ENCODE assay signal across 24 cellular contexts in genomic region chr16:64251742-64252141, GRCh38.
DNase-seq lines count a peak whose midpoint lies in the region; ATAC-seq and TF ChIP-seq lines count a peak whose summit lies in the region.
"Had no signal": no experiment of that assay in that cellular context is flagged by ENCODE, and none has a peak within 500 bp of the region (broad histone marks: within the 10 kb centered on the region; RNA-seq: fewer than 3 reads in every experiment).

No MANE protein-coding gene starts in this region.

- no peak for TF ChIP-seq EP300 in SK-N-SH (IDR thresholded peaks at IDR 0.05; ENCODE audit: borderline replicate concordance in 1 of 2, low read depth in 1 of 2, low read length in 1 of 2)

- intact Hi-C loops in heart left ventricle (cut with DNase I) = no loop called here

- ATAC-seq in SK-N-SH treated with all-trans-retinoic acid at 6 μM for 48 hours (peak; percentile 16; the same call in 1 of the 3 replicates), heart left ventricle (peak; percentile 85 to 92 (median 86))
- ATAC-seq: HCT116 had no signal

- no peaks in the 10 kb centered on the region for H3K27me3 Mint-ChIP-seq in endothelial cell (ENCODE audit: unreplicated experiment)
- H3K27me3 Mint-ChIP-seq: CD8-positive, alpha-beta memory T cell; IgD-negative memory B cell had no signal

- H3K79me2 ChIP-seq in SK-N-SH (ENCODE audit: insufficient read depth) = no peaks in the 10 kb centered on the region

- H3K36me3 Mint-ChIP-seq in endothelial cell (ENCODE audit: low read depth, unreplicated experiment) = no peaks in the 10 kb centered on the region
- H3K36me3 Mint-ChIP-seq: CD8-positive, alpha-beta memory T cell; IgD-negative memory B cell had no signal

- no peaks in the 10 kb centered on the region for H3K9me3 ChIP-seq in SK-N-SH
- H3K9me3 ChIP-seq in heart left ventricle = no peaks in the 10 kb centered on the region
- no peaks in the 10 kb centered on the region for H3K9me3 ChIP-seq in skeletal muscle tissue (ENCODE audit: control insufficient read depth in 3 of 3, low read length in 3 of 3)
- H3K9me3 ChIP-seq: MG63 had no signal

- H3K4me2 ChIP-seq in SK-N-SH = no peak overlapping the region

- TF ChIP-seq CTCF in SK-N-SH (IDR thresholded peaks at IDR 0.05) (no peak), heart left ventricle (IDR thresholded peaks at IDR 0.05) (no peak), endothelial cell (IDR thresholded peaks at IDR 0.05; ENCODE audit: unreplicated experiment) (no peak)

- 89% methylated on average over 2 of the region's 2 CpGs for WGBS in SK-N-SH (ENCODE audit: low lambda C conversion rate)
- 33 to 51% (median 41%) methylated on average over 2 of the region's 2 CpGs for WGBS in heart left ventricle, 4 donors

- no peaks in the 10 kb centered on the region for H3K9me3 Mint-ChIP-seq in endothelial cell (ENCODE audit: unreplicated experiment)

- no peak overlapping the region for H2AFZ ChIP-seq in SK-N-SH (ENCODE audit: low read depth)

- TF ChIP-seq RAD21 in SK-N-SH (IDR thresholded peaks at IDR 0.05; ENCODE audit: low read length) = no peak

- H3K27ac Mint-ChIP-seq in endothelial cell (ENCODE audit: unreplicated experiment) = no peak overlapping the region
- H3K27ac Mint-ChIP-seq: CD8-positive, alpha-beta memory T cell; IgD-negative memory B cell had no signal

- H3K36me3 ChIP-seq in SK-N-SH (replicated peaks in 1 of 2; ENCODE audit: control insufficient read depth in 1 of 2, insufficient read depth in 2 of 2, low read length in 1 of 2) = no peaks in the 10 kb centered on the region
- no peaks in the 10 kb centered on the region for H3K36me3 ChIP-seq in heart left ventricle
- no peaks in the 10 kb centered on the region for H3K36me3 ChIP-seq in skeletal muscle tissue (ENCODE audit: control insufficient read depth in 3 of 3, insufficient read depth in 3 of 3, low read length in 3 of 3)
- H3K36me3 ChIP-seq: MG63 had no signal

- peaks cover 10% of the 10 kb centered on the region for H3F3A ChIP-seq in SK-N-SH (replicated peaks; ENCODE audit: insufficient read depth)

- no peaks in the 10 kb centered on the region for H4K20me1 ChIP-seq in SK-N-SH (ENCODE audit: insufficient read depth)

- no peak overlapping the region for H3K4me3 Mint-ChIP-seq in endothelial cell (ENCODE audit: unreplicated experiment)
- H3K4me3 Mint-ChIP-seq: CD8-positive, alpha-beta memory T cell; IgD-negative memory B cell had no signal

- H3K27me3 ChIP-seq in SK-N-SH (ENCODE audit: insufficient read depth) = no peaks in the 10 kb centered on the region
- H3K27me3 ChIP-seq in heart left ventricle = no peaks in the 10 kb centered on the region
- no peaks in the 10 kb centered on the region for H3K27me3 ChIP-seq in skeletal muscle tissue (ENCODE audit: control insufficient read depth in 3 of 3, insufficient read depth in 3 of 3, low read length in 3 of 3)
- H3K27me3 ChIP-seq: MG63 had no signal

- H3K9ac ChIP-seq in SK-N-SH (no peak overlapping the region), skeletal muscle tissue (ENCODE audit: low read depth in 1 of 3, low read length in 3 of 3) (no peak overlapping the region)

- no peak for DNase-seq in SK-N-SH
- peak in 2 of 5 donors; percentile 23 to 28 for DNase-seq in heart left ventricle
- DNase-seq in islet precursor cell = peak; percentile 52
- no peak for DNase-seq in DMS79 treated with DMSO at 0.1 percent for 48 hours (lab: John Stamatoyannopoulos, UW)
- DNase-seq in endothelial cell (ENCODE audit: low spot score) = no peak
- no peak for DNase-seq in SHP77 treated with DMSO at 0.1 percent for 48 hours (lab: John Stamatoyannopoulos, UW)
- DNase-seq: AML-193; Calu3; CD8-positive, alpha-beta memory T cell; DMS153; Kasumi-1; MG63; NCI-H1417; NCI-H1694 treated with DMSO at 0.1 percent for 48 hours; NCI-H2081 treated with DMSO at 0.1 percent for 48 hours; NCI-H446 treated with DMSO at 0.1 percent for 48 hours; NCI-H526 treated with DMSO at 0.1 percent for 48 hours; SHP77 had no signal

- H3K4me3 ChIP-seq in SK-N-SH (ENCODE audit: low read depth in 2 of 2, low read length in 1 of 2) (no peak overlapping the region), heart left ventricle (peak overlapping the region in 2 of 12 donors; percentile 8 to 18), skeletal muscle tissue (ENCODE audit: low read length in 3 of 3) (no peak overlapping the region)
- H3K4me3 ChIP-seq: MG63, SK-N-MC had no signal

- CTCF ChIA-PET in SK-N-SH (lab: Yijun Ruan, JAX) = no interaction called here

- no peaks in the 10 kb centered on the region for H3K4me1 Mint-ChIP-seq in endothelial cell (ENCODE audit: unreplicated experiment)
- H3K4me1 Mint-ChIP-seq: CD8-positive, alpha-beta memory T cell; IgD-negative memory B cell had no signal

- H3K4me1 ChIP-seq in SK-N-SH (ENCODE audit: control insufficient read depth in 1 of 2, insufficient read depth in 2 of 2, low read depth in 1 of 2, low read length in 1 of 2) = no peaks in the 10 kb centered on the region; a peak in 1 of 4 replicates
- peaks cover 0 to 26% (median 3%) of the 10 kb centered on the region in 12 donors for H3K4me1 ChIP-seq in heart left ventricle
- peaks cover 0 to 8% (median 3%) of the 10 kb centered on the region in 3 donors for H3K4me1 ChIP-seq in skeletal muscle tissue (ENCODE audit: control insufficient read depth in 3 of 3, insufficient read depth in 3 of 3, low read length in 3 of 3)

- no peaks in the 10 kb centered on the region for H3K9me2 ChIP-seq in SK-N-SH

- no peak for TF ChIP-seq POLR2A in heart left ventricle (IDR thresholded peaks at IDR 0.05)

- POLR2A ChIA-PET in SK-N-SH (lab: Yijun Ruan, JAX) = no interaction called here

- no peak overlapping the region for H3K27ac ChIP-seq in SK-N-SH (ENCODE audit: low read depth in 2 of 2, low read length in 1 of 2)
- H3K27ac ChIP-seq in heart left ventricle = peak overlapping the region in 8 of 12 donors; percentile 31 to 72 (median 51)
- H3K27ac ChIP-seq in skeletal muscle tissue (ENCODE audit: low read depth, low read length) = peak overlapping the region; percentile 54
- H3K27ac ChIP-seq: C4-2B, SK-N-MC had no signal

TF ChIP-seq in SK-N-SH treated with all-trans-retinoic acid at 6 μM for 48 hours, 23 proteins besides CTCF, POLR2A, EP300 and RAD21:
- TF ChIP-seq ZNF70 (CRISPR knock-in tag; IDR thresholded peaks at IDR 0.05) (no peak), ZFP3 (CRISPR knock-in tag; IDR thresholded peaks at IDR 0.05) (no peak), PATZ1 (CRISPR knock-in tag; IDR thresholded peaks at IDR 0.05; ENCODE audit: borderline replicate concordance) (no peak), ZNF565 (CRISPR knock-in tag; conservative IDR thresholded peaks at IDR 0.05; ENCODE audit: low read depth) (no peak), ARNTL (CRISPR knock-in tag; IDR thresholded peaks at IDR 0.05; ENCODE audit: borderline replicate concordance, low read depth) (no peak), OSR1 (CRISPR knock-in tag; IDR thresholded peaks at IDR 0.05) (no peak)

TF ChIP-seq in SK-N-SH, 30 proteins besides CTCF, POLR2A, EP300 and RAD21:
- TF ChIP-seq MAX (IDR thresholded peaks at IDR 0.05; ENCODE audit: low read depth) = no peak
- no peak for TF ChIP-seq MEF2A (IDR thresholded peaks at IDR 0.05; ENCODE audit: borderline replicate concordance, low read depth)
- no peak for TF ChIP-seq FOXM1 (IDR thresholded peaks at IDR 0.05; ENCODE audit: low read depth)

Comparison
In these comparisons a context has a peak if more than half of its experiments do, and no peak if none do; other contexts are left out.
1. H3K27ac ChIP-seq: peak in heart left ventricle (8 of 12) and skeletal muscle tissue (single experiment); none in SK-N-SH (0 of 2).